ENCODE assay signal across 2 cellular contexts in genomic region chr13:48853381-48854102, GRCh38.
TF ChIP-seq lines count a peak whose summit lies in the region.

No MANE protein-coding gene starts in this region.

TF ChIP-seq in GM23338, 12 proteins besides CTCF, POLR2A, EP300 and RAD21 (continued from another document):
- TF ChIP-seq ZNF462 (CRISPR knock-in tag; IDR thresholded peaks at IDR 0.05), result no peak
- no peak for TF ChIP-seq CREB1 (CRISPR knock-in tag; IDR thresholded peaks at IDR 0.05; ENCODE audit: low read depth)
- no peak for TF ChIP-seq EZH2 (IDR thresholded peaks at IDR 0.05; ENCODE audit: low read depth, unreplicated experiment)
- TF ChIP-seq STAT1 (IDR thresholded peaks at IDR 0.05; ENCODE audit: unreplicated experiment), result no peak
- no peak for TF ChIP-seq ZNF331 (CRISPR knock-in tag; IDR thresholded peaks at IDR 0.05; ENCODE audit: low read depth)
- no peak for TF ChIP-seq JUNB (IDR thresholded peaks at IDR 0.05; ENCODE audit: unreplicated experiment)
- TF ChIP-seq REST (IDR thresholded peaks at IDR 0.05; ENCODE audit: unreplicated experiment), result no peak
- no peak for TF ChIP-seq EZH2phosphoT487 (IDR thresholded peaks at IDR 0.05; ENCODE audit: unreplicated experiment)
- no peak for TF ChIP-seq NANOG (IDR thresholded peaks at IDR 0.05; ENCODE audit: borderline replicate concordance)
TF ChIP-seq in GM23338: peak in this region for 0.

TF ChIP-seq in HepG2, 621 proteins besides CTCF, POLR2A, EP300 and RAD21 (continued from another document):
- no peak for TF ChIP-seq ARID4A (CRISPR knock-in tag; IDR thresholded peaks at IDR 0.05; ENCODE audit: borderline replicate concordance)
- TF ChIP-seq RNF219 (CRISPR knock-in tag; IDR thresholded peaks at IDR 0.05), result no peak
- TF ChIP-seq HNRNPH1 (optimal IDR thresholded peaks at IDR 0.05; ENCODE audit: low read depth, low read length), result no peak
- TF ChIP-seq MAZ (IDR thresholded peaks at IDR 0.05; ENCODE audit: borderline replicate concordance, low read depth, low read length), result no peak
- TF ChIP-seq MAZ (CRISPR knock-in tag; IDR thresholded peaks at IDR 0.05; ENCODE audit: low read depth), result no peak
- TF ChIP-seq GABPB1 (CRISPR knock-in tag; IDR thresholded peaks at IDR 0.05), result no peak
